In genomic region chr9:2276296-2276695, GRCh38 we compare ENCODE assay signal across 15 cellular contexts.
A peak's percentile ranks its signal among the peaks of the same experiment; 100 is the strongest.
DNase-seq lines count a peak whose midpoint lies in the region; ATAC-seq and TF ChIP-seq lines count a peak whose summit lies in the region.
"Had no signal": no experiment of that assay in that cellular context is flagged by ENCODE, and none has a peak within 500 bp of the region (broad histone marks: within the 10 kb centered on the region; RNA-seq: fewer than 3 reads in every experiment).

No MANE protein-coding gene starts in this region.

- no peaks in the 10 kb centered on the region for H3K9me3 Mint-ChIP-seq in Caco-2 (ENCODE audit: unreplicated experiment)
- H3K9me3 Mint-ChIP-seq in neural progenitor cell, result peaks cover 4% of the 10 kb centered on the region
- no peaks in the 10 kb centered on the region for H3K9me3 Mint-ChIP-seq in activated T-helper 2 cell treated with anti-CD3 and anti-CD28 coated beads, Interferon-gamma antibody, Interleukin-2, Interleukin-4, amounts not matched to agents 10 μg/mL and 5 μg/mL and 100 μg/mL, durations not matched to agents 14 hours and 24 hours and 36 hours

- H3K27ac Mint-ChIP-seq in Caco-2 (ENCODE audit: unreplicated experiment) (peak overlapping the region; percentile 2), neural progenitor cell (peak overlapping the region; percentile 53)
- no peak overlapping the region for H3K27ac Mint-ChIP-seq in activated T-helper 2 cell treated with anti-CD3 and anti-CD28 coated beads, Interferon-gamma antibody, Interleukin-2, Interleukin-4, amounts not matched to agents 10 μg/mL and 5 μg/mL and 100 μg/mL, durations not matched to agents 14 hours and 24 hours and 36 hours

- H3K27me3 Mint-ChIP-seq in Caco-2 (ENCODE audit: insufficient read depth, unreplicated experiment) (no peaks in the 10 kb centered on the region), neural progenitor cell (ENCODE audit: insufficient read depth, low read depth) (no peaks in the 10 kb centered on the region)
- H3K27me3 Mint-ChIP-seq in activated T-helper 2 cell treated with anti-CD3 and anti-CD28 coated beads, Interferon-gamma antibody, Interleukin-2, Interleukin-4, amounts not matched to agents 10 μg/mL and 5 μg/mL and 100 μg/mL, durations not matched to agents 14 hours and 24 hours and 36 hours (ENCODE audit: low read depth), result no peaks in the 10 kb centered on the region

- no peaks in the 10 kb centered on the region for H3K36me3 ChIP-seq in Caco-2 (ENCODE audit: control insufficient read depth, insufficient read depth, low read length)
- no peaks in the 10 kb centered on the region for H3K36me3 ChIP-seq in HUES64 (ENCODE audit: insufficient read depth, low read length)
- no peaks in the 10 kb centered on the region for H3K36me3 ChIP-seq in neural progenitor cell
- no peaks in the 10 kb centered on the region for H3K36me3 ChIP-seq in GM23248 (ENCODE audit: low read depth)

- no peak overlapping the region for H3K4me2 ChIP-seq in neural progenitor cell
- no peak overlapping the region for H3K4me2 ChIP-seq in GM23248 (ENCODE audit: unreplicated experiment)

- WGBS in HUES64, result 45% methylated on average over 10 of the region's 10 CpGs
- WGBS in GM23248 (ENCODE audit: low coverage in 1 of 2, low lambda C conversion rate in 2 of 2, missing lambda C conversion rate in 2 of 2), 2 experiments, result 87 to 89% methylated on average over 9 to 10 of the region's 10 CpGs

- no peaks in the 10 kb centered on the region for H3K9me3 ChIP-seq in Caco-2
- H3K9me3 ChIP-seq in HUES64 (ENCODE audit: insufficient read depth, low read depth, low read length), result no peaks in the 10 kb centered on the region
- H3K9me3 ChIP-seq in neural progenitor cell (ENCODE audit: low read depth), result no peaks in the 10 kb centered on the region
- no peaks in the 10 kb centered on the region for H3K9me3 ChIP-seq in GM23248 (ENCODE audit: low read depth)

- H3K27me3 ChIP-seq in Caco-2 (replicated peaks; ENCODE audit: control insufficient read depth, insufficient read depth, low read length), result no peaks in the 10 kb centered on the region
- no peaks in the 10 kb centered on the region for H3K27me3 ChIP-seq in HUES64 (ENCODE audit: insufficient read depth, low read length)
- peaks cover 5% of the 10 kb centered on the region for H3K27me3 ChIP-seq in neural progenitor cell
- H3K27me3 ChIP-seq in GM23248 (replicated peaks; ENCODE audit: insufficient read depth), result peaks cover 8% of the 10 kb centered on the region; the same call in 1 of the 2 replicates

- no peak for TF ChIP-seq CTCF in Caco-2 (IDR thresholded peaks at IDR 0.05; ENCODE audit: insufficient read depth in 1 of 2, low read depth in 1 of 2, low read length in 1 of 2, severe bottlenecking in 1 of 2, unreplicated experiment in 1 of 2)
- TF ChIP-seq CTCF in neural progenitor cell (IDR thresholded peaks at IDR 0.05), result no peak

- H2AFZ ChIP-seq in neural progenitor cell (replicated peaks) (peak overlapping the region; percentile 31), GM23248 (no peak overlapping the region)

- CTCF ChIA-PET in Caco-2 (lab: Charles Lee), result no interaction called here

- peaks cover 7% of the 10 kb centered on the region for H3K4me1 ChIP-seq in Caco-2
- H3K4me1 ChIP-seq in HUES64 (ENCODE audit: insufficient read depth, low read length), result peaks cover 33% of the 10 kb centered on the region
- peaks cover 13% of the 10 kb centered on the region for H3K4me1 ChIP-seq in neural progenitor cell
- no peaks in the 10 kb centered on the region for H3K4me1 ChIP-seq in GM23248 (ENCODE audit: insufficient read depth)

- H3K4me3 ChIP-seq in Caco-2 (ENCODE audit: low read depth, low read length) (no peak overlapping the region), HUES64 (ENCODE audit: low read length) (peak overlapping the region; percentile 65), iPS-11a (ENCODE audit: low read depth, low read length) (peak overlapping the region; percentile 53), neural progenitor cell (no peak overlapping the region), GM23248 (no peak overlapping the region)
- H3K4me3 ChIP-seq: GM12878, SK-N-MC had no signal

- H4K20me1 ChIP-seq in neural progenitor cell (ENCODE audit: low read depth) (no peaks in the 10 kb centered on the region), GM23248 (ENCODE audit: insufficient read depth) (no peaks in the 10 kb centered on the region)

- no peak overlapping the region for H3K4me3 Mint-ChIP-seq in Caco-2 (ENCODE audit: unreplicated experiment)
- H3K4me3 Mint-ChIP-seq in neural progenitor cell, result no peak overlapping the region
- H3K4me3 Mint-ChIP-seq in activated T-helper 2 cell treated with anti-CD3 and anti-CD28 coated beads, Interferon-gamma antibody, Interleukin-2, Interleukin-4, amounts not matched to agents 10 μg/mL and 5 μg/mL and 100 μg/mL, durations not matched to agents 14 hours and 24 hours and 36 hours (ENCODE audit: low read depth), result no peak overlapping the region

- no peaks in the 10 kb centered on the region for H3K36me3 Mint-ChIP-seq in Caco-2 (ENCODE audit: insufficient read depth, unreplicated experiment)
- H3K36me3 Mint-ChIP-seq in neural progenitor cell, result no peaks in the 10 kb centered on the region
- H3K36me3 Mint-ChIP-seq in activated T-helper 2 cell treated with anti-CD3 and anti-CD28 coated beads, Interferon-gamma antibody, Interleukin-2, Interleukin-4, amounts not matched to agents 10 μg/mL and 5 μg/mL and 100 μg/mL, durations not matched to agents 14 hours and 24 hours and 36 hours (ENCODE audit: low read depth), result no peaks in the 10 kb centered on the region

- peak overlapping the region; percentile 78 for H3K9ac ChIP-seq in HUES64 (ENCODE audit: low read depth, low read length)
- H3K9ac ChIP-seq in neural progenitor cell, result no peak overlapping the region
- H3K9ac ChIP-seq in GM23248, result no peak overlapping the region

- no peaks in the 10 kb centered on the region for H3K4me1 Mint-ChIP-seq in Caco-2 (ENCODE audit: low read depth, unreplicated experiment)
- peaks cover 8% of the 10 kb centered on the region for H3K4me1 Mint-ChIP-seq in neural progenitor cell
- peaks cover under 1% of the 10 kb centered on the region for H3K4me1 Mint-ChIP-seq in activated T-helper 2 cell treated with anti-CD3 and anti-CD28 coated beads, Interferon-gamma antibody, Interleukin-2, Interleukin-4, amounts not matched to agents 10 μg/mL and 5 μg/mL and 100 μg/mL, durations not matched to agents 14 hours and 24 hours and 36 hours (ENCODE audit: low read depth)

- POLR2A ChIA-PET in Caco-2 (lab: Charles Lee), result no interaction called here

- no peaks in the 10 kb centered on the region for H3F3A ChIP-seq in neural progenitor cell (ENCODE audit: low read depth)
- H3F3A ChIP-seq in GM23248 (ENCODE audit: insufficient read depth), result no peaks in the 10 kb centered on the region

- H3K79me2 ChIP-seq in neural progenitor cell (ENCODE audit: low read depth), result no peaks in the 10 kb centered on the region
- no peaks in the 10 kb centered on the region for H3K79me2 ChIP-seq in GM23248 (ENCODE audit: insufficient read depth)

- H3K27ac ChIP-seq in HUES64 (ENCODE audit: low read depth, low read length) (peak overlapping the region; percentile 84), neural progenitor cell (no peak overlapping the region), GM23248 (no peak overlapping the region)
- H3K27ac ChIP-seq: SK-N-MC had no signal

- in situ Hi-C loops in GM23248 (cut with MboI), result no loop called here

- BruUV-seq in Caco-2 (replicated peaks; lab: Mats Ljungman, UMichigan), result no TSS peak

- intact Hi-C loops in Caco-2 (cut with micrococcal nuclease; ENCODE audit: unreplicated experiment), result no loop called here
- intact Hi-C loops in activated T-helper 2 cell treated with anti-CD3 and anti-CD28 coated beads, Interferon-gamma antibody, Interleukin-2, Interleukin-4, amounts not matched to agents 10 μg/mL and 5 μg/mL and 100 μg/mL, durations not matched to agents 14 hours and 24 hours and 36 hours (cut with micrococcal nuclease), result no loop called here

- H3K9me2 ChIP-seq in GM23248 (ENCODE audit: insufficient read depth), result no peaks in the 10 kb centered on the region

- no peak for ATAC-seq in HG03432 (IDR thresholded peaks at IDR 0.05; ENCODE audit: unreplicated experiment)
- ATAC-seq: GM12878 had no signal

- no peak for DNase-seq in Caco-2
- no peak for DNase-seq in neural progenitor cell (ENCODE audit: low spot score)
- DNase-seq in activated T-helper 2 cell treated with anti-CD3 and anti-CD28 coated beads, Interferon-gamma antibody, Interleukin-2, Interleukin-4, amounts not matched to agents 10 μg/mL and 5 μg/mL and 100 μg/mL, durations not matched to agents 14 hours and 24 hours and 36 hours (ENCODE audit: low spot score), result no peak
- no peak for DNase-seq in GM23248
- DNase-seq in NCI-H2107 treated with DMSO at 0.1 percent for 48 hours (lab: John Stamatoyannopoulos, UW; ENCODE audit: unreplicated experiment), result no peak
- DNase-seq: 8988T, NCI-H1092 treated with DMSO at 0.1 percent for 48 hours, NCI-H2081, NCI-H446 treated with DMSO at 0.1 percent for 48 hours, Right ventricle myocardium superior had no signal

Comparison
In these comparisons a context has a peak if more than half of its experiments do, and no peak if none do; other contexts are left out.
1. H3K4me3 ChIP-seq: peak in HUES64 (single experiment) and iPS-11a (single experiment); none in Caco-2 (single experiment), neural progenitor cell (single experiment) and GM23248 (single experiment).